ENCODE assay signal across 2 cellular contexts in the genomic region with DNA sequence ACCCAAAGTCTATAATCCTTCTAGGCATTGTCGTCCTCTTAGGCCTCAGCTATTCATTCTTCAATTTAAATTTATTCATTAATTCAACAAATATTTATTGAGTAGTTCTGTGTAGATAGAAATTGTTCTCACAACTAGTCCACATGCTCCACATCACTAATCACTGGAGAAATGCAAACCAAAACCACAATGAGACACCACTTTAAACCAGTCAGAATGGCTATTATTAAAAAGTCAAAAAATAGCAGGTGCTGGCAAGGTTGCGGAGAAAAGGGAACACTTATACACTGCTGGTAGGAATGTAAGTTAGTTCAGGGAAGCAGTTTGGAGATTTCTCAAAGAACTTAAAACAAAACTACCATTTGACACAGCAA.
TF ChIP-seq lines count a peak whose summit lies in the region.

No MANE protein-coding gene starts in this region.

TF ChIP-seq in SK-N-SH, 30 proteins besides CTCF, POLR2A, EP300 and RAD21 (continued from another document):
- TF ChIP-seq, protein P1, sequence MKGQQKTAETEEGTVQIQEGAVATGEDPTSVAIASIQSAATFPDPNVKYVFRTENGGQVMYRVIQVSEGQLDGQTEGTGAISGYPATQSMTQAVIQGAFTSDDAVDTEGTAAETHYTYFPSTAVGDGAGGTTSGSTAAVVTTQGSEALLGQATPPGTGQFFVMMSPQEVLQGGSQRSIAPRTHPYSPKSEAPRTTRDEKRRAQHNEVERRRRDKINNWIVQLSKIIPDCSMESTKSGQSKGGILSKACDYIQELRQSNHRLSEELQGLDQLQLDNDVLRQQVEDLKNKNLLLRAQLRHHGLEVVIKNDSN (IDR thresholded peaks at IDR 0.05; ENCODE audit: borderline replicate concordance, low read depth), result no peak
- TF ChIP-seq CHD2 (IDR thresholded peaks at IDR 0.05; ENCODE audit: low read length, partially characterized antibody), result no peak
- no peak for TF ChIP-seq GABPA (IDR thresholded peaks at IDR 0.05; ENCODE audit: low read depth)
- TF ChIP-seq GATA2 (CRISPR knock-in tag; IDR thresholded peaks at IDR 0.05), result no peak
- TF ChIP-seq MEF2A (IDR thresholded peaks at IDR 0.05; ENCODE audit: borderline replicate concordance, low read depth), result no peak

TF ChIP-seq in SK-N-SH treated with all-trans-retinoic acid at 6 μM for 48 hours, 23 proteins besides CTCF, POLR2A, EP300 and RAD21 (continued from another document):
- TF ChIP-seq, protein P2, sequence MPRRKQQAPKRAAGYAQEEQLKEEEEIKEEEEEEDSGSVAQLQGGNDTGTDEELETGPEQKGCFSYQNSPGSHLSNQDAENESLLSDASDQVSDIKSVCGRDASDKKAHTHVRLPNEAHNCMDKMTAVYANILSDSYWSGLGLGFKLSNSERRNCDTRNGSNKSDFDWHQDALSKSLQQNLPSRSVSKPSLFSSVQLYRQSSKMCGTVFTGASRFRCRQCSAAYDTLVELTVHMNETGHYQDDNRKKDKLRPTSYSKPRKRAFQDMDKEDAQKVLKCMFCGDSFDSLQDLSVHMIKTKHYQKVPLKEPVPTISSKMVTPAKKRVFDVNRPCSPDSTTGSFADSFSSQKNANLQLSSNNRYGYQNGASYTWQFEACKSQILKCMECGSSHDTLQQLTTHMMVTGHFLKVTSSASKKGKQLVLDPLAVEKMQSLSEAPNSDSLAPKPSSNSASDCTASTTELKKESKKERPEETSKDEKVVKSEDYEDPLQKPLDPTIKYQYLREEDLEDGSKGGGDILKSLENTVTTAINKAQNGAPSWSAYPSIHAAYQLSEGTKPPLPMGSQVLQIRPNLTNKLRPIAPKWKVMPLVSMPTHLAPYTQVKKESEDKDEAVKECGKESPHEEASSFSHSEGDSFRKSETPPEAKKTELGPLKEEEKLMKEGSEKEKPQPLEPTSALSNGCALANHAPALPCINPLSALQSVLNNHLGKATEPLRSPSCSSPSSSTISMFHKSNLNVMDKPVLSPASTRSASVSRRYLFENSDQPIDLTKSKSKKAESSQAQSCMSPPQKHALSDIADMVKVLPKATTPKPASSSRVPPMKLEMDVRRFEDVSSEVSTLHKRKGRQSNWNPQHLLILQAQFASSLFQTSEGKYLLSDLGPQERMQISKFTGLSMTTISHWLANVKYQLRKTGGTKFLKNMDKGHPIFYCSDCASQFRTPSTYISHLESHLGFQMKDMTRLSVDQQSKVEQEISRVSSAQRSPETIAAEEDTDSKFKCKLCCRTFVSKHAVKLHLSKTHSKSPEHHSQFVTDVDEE (CRISPR knock-in tag; IDR thresholded peaks at IDR 0.05), result no peak
- no peak for TF ChIP-seq ZNF70 (CRISPR knock-in tag; IDR thresholded peaks at IDR 0.05)
